18 cellular contexts compared by ENCODE assay signal in genomic region chr2:237269121-237269875, GRCh38.
"Had no signal": no experiment of that assay in that cellular context is flagged by ENCODE, and none has a peak within 500 bp of the region (broad histone marks: within the 10 kb centered on the region; RNA-seq: fewer than 3 reads in every experiment).

No MANE protein-coding gene starts in this region.

- H3K4me2 ChIP-seq: SK-N-SH had no signal

- H3K9me3 ChIP-seq: adrenal gland, esophagus squamous epithelium, heart left ventricle, mucosa of descending colon, SK-N-SH, suprapubic skin had no signal

- H3K4me3 ChIP-seq: adrenal gland, coronary artery, esophagus squamous epithelium, heart left ventricle, mucosa of descending colon, suprapubic skin had no signal

- H3K4me3 Mint-ChIP-seq: activated T-cell treated with anti-CD3 and anti-CD28 coated beads, Interleukin-2, amount 50 U/mL, for 24 hours; naive thymus-derived CD4-positive, alpha-beta T cell had no signal

- H3K27me3 ChIP-seq: adrenal gland, esophagus squamous epithelium had no signal

- H3K36me3 ChIP-seq: adrenal gland, esophagus squamous epithelium, heart left ventricle, suprapubic skin had no signal

- ATAC-seq: mucosa of descending colon; naive thymus-derived CD4-positive, alpha-beta T cell; stimulated activated naive CD8-positive, alpha-beta T cell treated with anti-CD3 and anti-CD28 coated beads, Interleukin-15, Interleukin-2, amounts not matched to agents 100 U/mL and 50 U/mL, for 24 hours had no signal

- H3K4me1 Mint-ChIP-seq: immature natural killer cell; naive thymus-derived CD4-positive, alpha-beta T cell had no signal

- H3K9me3 Mint-ChIP-seq: activated T-cell treated with anti-CD3 and anti-CD28 coated beads, Interleukin-2, amount 50 U/mL, for 24 hours; immature natural killer cell; naive thymus-derived CD4-positive, alpha-beta T cell had no signal

- H3K9ac ChIP-seq: SK-N-SH had no signal

- DNase-seq: activated CD4-positive, alpha-beta T cell treated with anti-CD3 and anti-CD28 coated beads for 1 hour; activated CD4-positive, alpha-beta T cell treated with anti-CD3 and anti-CD28 coated beads, Interleukin-2, amount 50 U/mL, for 48 hours; activated naive CD4-positive, alpha-beta T cell treated with anti-CD3 and anti-CD28 coated beads, Interleukin-2, amount 50 U/mL, for 16 hours; activated T-cell treated with anti-CD3 and anti-CD28 coated beads, Interleukin-2, amount 50 U/mL, for 24 hours; adrenal gland; esophagus squamous epithelium; foreskin melanocyte; heart left ventricle; immature natural killer cell; mucosa of descending colon; naive thymus-derived CD4-positive, alpha-beta T cell; SK-N-SH; small intestine; stimulated activated naive CD8-positive, alpha-beta T cell treated with anti-CD3 and anti-CD28 coated beads, Interleukin-15, Interleukin-2, amounts not matched to agents 100 U/mL and 50 U/mL, for 24 hours; T-helper 1 cell had no signal

- H3K27ac Mint-ChIP-seq: activated T-cell treated with anti-CD3 and anti-CD28 coated beads, Interleukin-2, amount 50 U/mL, for 24 hours; immature natural killer cell; naive thymus-derived CD4-positive, alpha-beta T cell had no signal

- H3K36me3 Mint-ChIP-seq: immature natural killer cell; naive thymus-derived CD4-positive, alpha-beta T cell had no signal

- H3K27ac ChIP-seq: adrenal gland, heart left ventricle, suprapubic skin, VCaP had no signal

- H3K4me1 ChIP-seq: adrenal gland, esophagus squamous epithelium had no signal
